Comparison of ENCODE assay signal across 8 cellular contexts in the genomic region with DNA sequence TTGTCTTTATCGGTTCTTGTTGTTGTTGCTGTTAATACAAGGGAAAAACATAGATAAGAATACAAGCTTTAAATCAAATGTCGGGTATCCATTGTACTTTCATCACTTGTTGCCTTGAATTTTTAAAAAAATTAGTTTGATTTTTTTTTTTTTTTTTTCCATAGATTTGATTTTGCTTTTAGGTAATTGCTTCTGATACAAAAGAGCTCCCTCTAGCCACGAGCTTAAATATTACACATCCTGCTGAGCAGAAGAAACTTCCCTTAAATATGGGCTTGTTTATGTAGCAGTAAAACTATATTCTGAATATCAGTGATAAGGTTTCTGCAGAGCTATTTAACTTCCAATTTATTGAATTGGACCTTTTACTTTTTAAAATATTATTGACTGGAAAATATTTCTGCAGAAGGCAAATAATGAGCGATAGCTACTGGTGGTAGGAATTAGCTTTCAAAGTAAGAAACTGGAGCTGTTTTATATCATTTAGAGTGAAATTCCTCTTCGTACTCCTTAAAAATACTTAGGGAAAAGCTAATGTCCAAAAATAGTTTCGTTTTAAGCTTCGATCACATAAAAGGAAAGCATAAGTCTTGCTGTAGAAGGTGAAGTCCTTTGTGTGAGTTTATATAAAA.
DNase-seq lines count a peak whose midpoint lies in the region; ATAC-seq and TF ChIP-seq lines count a peak whose summit lies in the region.

No MANE protein-coding gene starts in this region.

- no peak for TF ChIP-seq EP300 in Ishikawa (IDR thresholded peaks at IDR 0.05; ENCODE audit: borderline replicate concordance)

- peak; percentile 20; the same call in 1 of the 2 replicates for TF ChIP-seq RAD21 in Ishikawa (IDR thresholded peaks at IDR 0.05; ENCODE audit: low read depth)

- ATAC-seq in GM18867 (IDR thresholded peaks at IDR 0.05; ENCODE audit: unreplicated experiment) (peak; percentile 74), HG03520 (IDR thresholded peaks at IDR 0.05; ENCODE audit: unreplicated experiment) (no peak)

- DNase-seq in Ammon's horn (ENCODE audit: low spot score) (peak; percentile 12), amniotic stem cell (lab: John Stamatoyannopoulos, UW) (peak; percentile 10), lung microvascular endothelial cell (ENCODE audit: low read depth in 2 of 2) (peak; percentile 17 to 31), DMS153 treated with DMSO at 0.1 percent for 48 hours (lab: John Stamatoyannopoulos, UW; ENCODE audit: unreplicated experiment) (no peak), NCI-H2227 treated with DMSO at 0.1 percent for 48 hours (lab: John Stamatoyannopoulos, UW) (no peak)

TF ChIP-seq in Ishikawa, 13 proteins besides CTCF, POLR2A, EP300 and RAD21:
- no peak for TF ChIP-seq TCF12 (IDR thresholded peaks at IDR 0.05; ENCODE audit: low read depth)
- TF ChIP-seq FOXM1 (IDR thresholded peaks at IDR 0.05; ENCODE audit: borderline replicate concordance, low read depth), result no peak

Comparison
In these comparisons a context has a peak if more than half of its experiments do, and no peak if none do; other contexts are left out.
1. DNase-seq: peak in Ammon's horn (single experiment), amniotic stem cell (single experiment) and lung microvascular endothelial cell (2 of 2); none in DMS153 treated with DMSO at 0.1 percent for 48 hours (single experiment) and NCI-H2227 treated with DMSO at 0.1 percent for 48 hours (single experiment).